16 cellular contexts compared by ENCODE assay signal in genomic region chr2:128414946-128415767, GRCh38.
"Had no signal": no experiment of that assay in that cellular context is flagged by ENCODE, and none has a peak within 500 bp of the region (broad histone marks: within the 10 kb centered on the region; RNA-seq: fewer than 3 reads in every experiment).

No MANE protein-coding gene starts in this region.

- H3K4me3 ChIP-seq: adrenal gland, gastrocnemius medialis, heart right ventricle, thyroid gland had no signal

- H3K27me3 Mint-ChIP-seq: activated naive CD4-positive, alpha-beta T cell treated with anti-CD3 and anti-CD28 coated beads, Interleukin-2, amount 10 ng/mL, durations not matched to agents 7 days and 5 days; natural killer cell treated with Interleukin-12 subunit alpha and Interleukin-12 subunit beta and Interleukin-15 and Interleukin-18, amount 100 ng/mL, for 72 hours; stimulated activated naive CD8-positive, alpha-beta T cell treated with anti-CD3 and anti-CD28 coated beads, Interleukin-15, amount 100 ng/mL, for 72 hours had no signal

- H3K27ac ChIP-seq: adrenal gland, gastrocnemius medialis, heart right ventricle, thyroid gland had no signal

- H3K36me3 Mint-ChIP-seq: natural killer cell treated with Interleukin-12 subunit alpha and Interleukin-12 subunit beta and Interleukin-15 and Interleukin-18, amount 100 ng/mL, for 72 hours had no signal

- H3K9me3 ChIP-seq: adrenal gland, gastrocnemius medialis, thyroid gland had no signal

- H3K9me3 Mint-ChIP-seq: activated T-helper 1 cell treated with anti-CD3 and anti-CD28 coated beads, Interleukin-12 subunit alpha, Interleukin-12 subunit beta, Interleukin-2, Interleukin-4 antibody, amounts not matched to agents 30 ng/mL and 10 ng/mL and 1 ng/mL, durations not matched to agents 14 hours and 24 hours and 36 hours; natural killer cell treated with Interleukin-12 subunit alpha and Interleukin-12 subunit beta and Interleukin-15 and Interleukin-18, amount 100 ng/mL, for 72 hours; stimulated activated naive CD8-positive, alpha-beta T cell treated with anti-CD3 and anti-CD28 coated beads, Interleukin-15, amount 100 ng/mL, for 72 hours; T-helper 1 cell treated with Interleukin-12 subunit alpha and Interleukin-12 subunit beta and Interleukin-4 antibody, amounts not matched to agents 30 μg/mL and 1 μg/mL, for 36 hours had no signal

- DNase-seq: activated CD4-positive, alpha-beta T cell treated with anti-CD3 and anti-CD28 coated beads, Interleukin-2, amount 50 U/mL, for 1 hour; activated naive CD4-positive, alpha-beta T cell treated with anti-CD3 and anti-CD28 coated beads, Interleukin-2, amount 10 ng/mL, durations not matched to agents 7 days and 5 days; gastrocnemius medialis; heart right ventricle; mammary epithelial cell; occipital lobe; stimulated activated CD4-positive, alpha-beta T cell treated with anti-CD3 and anti-CD28 coated beads, Interleukin-15, amount 100 ng/mL, for 24 hours; stimulated activated CD4-positive, alpha-beta T cell treated with anti-CD3 and anti-CD28 coated beads, Interleukin-4, amount 100 ng/mL, for 4 hours; stimulated activated naive CD8-positive, alpha-beta T cell treated with anti-CD3 and anti-CD28 coated beads, Interleukin-15, amount 100 ng/mL, for 72 hours; thyroid gland had no signal

- H3K4me3 Mint-ChIP-seq: activated naive CD4-positive, alpha-beta T cell treated with anti-CD3 and anti-CD28 coated beads, Interleukin-2, amount 10 ng/mL, durations not matched to agents 7 days and 5 days; activated T-helper 1 cell treated with anti-CD3 and anti-CD28 coated beads, Interleukin-12 subunit alpha, Interleukin-12 subunit beta, Interleukin-2, Interleukin-4 antibody, amounts not matched to agents 30 ng/mL and 10 ng/mL and 1 ng/mL, durations not matched to agents 14 hours and 24 hours and 36 hours; natural killer cell treated with Interleukin-12 subunit alpha and Interleukin-12 subunit beta and Interleukin-15 and Interleukin-18, amount 100 ng/mL, for 72 hours; stimulated activated naive CD8-positive, alpha-beta T cell treated with anti-CD3 and anti-CD28 coated beads, Interleukin-15, amount 100 ng/mL, for 72 hours; T-helper 1 cell treated with Interleukin-12 subunit alpha and Interleukin-12 subunit beta and Interleukin-4 antibody, amounts not matched to agents 30 μg/mL and 1 μg/mL, for 36 hours; WTC11 had no signal

- H3K27ac Mint-ChIP-seq: activated naive CD4-positive, alpha-beta T cell treated with anti-CD3 and anti-CD28 coated beads, Interleukin-2, amount 10 ng/mL, durations not matched to agents 7 days and 5 days; activated T-helper 1 cell treated with anti-CD3 and anti-CD28 coated beads, Interleukin-12 subunit alpha, Interleukin-12 subunit beta, Interleukin-2, Interleukin-4 antibody, amounts not matched to agents 30 ng/mL and 10 ng/mL and 1 ng/mL, durations not matched to agents 14 hours and 24 hours and 36 hours; natural killer cell treated with Interleukin-12 subunit alpha and Interleukin-12 subunit beta and Interleukin-15 and Interleukin-18, amount 100 ng/mL, for 72 hours; T-helper 1 cell treated with Interleukin-12 subunit alpha and Interleukin-12 subunit beta and Interleukin-4 antibody, amounts not matched to agents 30 μg/mL and 1 μg/mL, for 36 hours; WTC11 had no signal

- H3K36me3 ChIP-seq: adrenal gland, gastrocnemius medialis, heart right ventricle, thyroid gland had no signal

- H3K4me1 Mint-ChIP-seq: activated naive CD4-positive, alpha-beta T cell treated with anti-CD3 and anti-CD28 coated beads, Interleukin-2, amount 10 ng/mL, durations not matched to agents 7 days and 5 days; stimulated activated naive CD8-positive, alpha-beta T cell treated with anti-CD3 and anti-CD28 coated beads, Interleukin-15, amount 100 ng/mL, for 72 hours had no signal

- H3K4me1 ChIP-seq: adrenal gland, gastrocnemius medialis, heart right ventricle, thyroid gland had no signal

- H3K27me3 ChIP-seq: adrenal gland, gastrocnemius medialis, heart right ventricle, thyroid gland had no signal

- ATAC-seq: gastrocnemius medialis; heart right ventricle; natural killer cell treated with Interleukin-12 subunit alpha and Interleukin-12 subunit beta and Interleukin-15 and Interleukin-18, amount 100 ng/mL, for 72 hours; SK-N-SH treated with all-trans-retinoic acid at 6 μM for 48 hours; stimulated activated naive CD8-positive, alpha-beta T cell treated with anti-CD3 and anti-CD28 coated beads, Interleukin-15, amount 100 ng/mL, for 72 hours had no signal
